ENCODE assay signal across 18 cellular contexts in the genomic region with DNA sequence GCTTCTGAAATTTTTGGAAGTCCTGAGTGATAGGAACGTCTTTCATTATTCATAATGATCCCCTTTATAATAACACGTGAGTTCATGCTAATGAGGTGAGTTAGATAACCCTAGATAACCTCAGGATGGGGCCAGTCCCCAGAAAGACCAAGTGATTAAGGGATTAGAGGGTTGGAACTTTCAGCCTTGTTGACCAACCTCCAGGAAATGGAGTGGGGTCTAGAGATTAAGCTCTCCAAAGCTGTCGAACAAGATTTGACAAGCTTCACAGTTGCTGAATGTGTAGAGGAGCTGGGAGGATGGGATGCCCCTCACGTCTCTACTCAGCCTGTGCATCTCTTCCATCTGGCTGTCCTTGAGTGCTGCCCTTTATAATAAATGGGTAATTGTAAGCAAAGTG.
DNase-seq lines count a peak whose midpoint lies in the region; TF ChIP-seq lines count a peak whose summit lies in the region.
"Had no signal": no experiment of that assay in that cellular context is flagged by ENCODE, and none has a peak within 500 bp of the region (broad histone marks: within the 10 kb centered on the region; RNA-seq: fewer than 3 reads in every experiment).

No MANE protein-coding gene starts in this region.

- no peaks in the 10 kb centered on the region for H3F3A ChIP-seq in neural progenitor cell (ENCODE audit: low read depth)

- peaks cover 4% of the 10 kb centered on the region for H3K4me1 Mint-ChIP-seq in neural progenitor cell

- H3K9me3 ChIP-seq in WERI-Rb-1 (ENCODE audit: severe bottlenecking) (no peaks in the 10 kb centered on the region), neural progenitor cell (ENCODE audit: low read depth) (no peaks in the 10 kb centered on the region)
- H3K9me3 ChIP-seq: BE2C had no signal

- H3K27ac ChIP-seq in WERI-Rb-1, result no peak overlapping the region
- H3K27ac ChIP-seq in neural progenitor cell, result no peak overlapping the region

- H3K79me2 ChIP-seq in neural progenitor cell (ENCODE audit: low read depth), result no peaks in the 10 kb centered on the region

- H3K27me3 Mint-ChIP-seq in neural progenitor cell (ENCODE audit: insufficient read depth, low read depth), result no peaks in the 10 kb centered on the region
- H3K27me3 Mint-ChIP-seq: CD8-positive, alpha-beta memory T cell had no signal

- DNase-seq in NCI-H524 (lab: John Stamatoyannopoulos, UW) (peak; percentile 42 to 72), NCI-H82 (lab: John Stamatoyannopoulos, UW) (peak; percentile 98), WERI-Rb-1 (peak; percentile 60), neural progenitor cell (ENCODE audit: low spot score) (peak; percentile 14), foreskin melanocyte (no peak)
- no peak for DNase-seq in central memory CD4-positive, alpha-beta T cell
- DNase-seq: ACHN; BE2C; C1 segment of cervical spinal cord; CD4-positive, CD25-positive, alpha-beta regulatory T cell; CD8-positive, alpha-beta memory T cell; COR-L47; DMS 273 treated with DMSO at 0.1 percent for 48 hours; DMS53; DND-41; EL; H9 had no signal

- H3K4me3 ChIP-seq in WERI-Rb-1 (ENCODE audit: low read depth, low read length) (no peak overlapping the region), neural progenitor cell (no peak overlapping the region)
- H3K4me3 ChIP-seq: GM12878 had no signal

- H3K27me3 ChIP-seq in WERI-Rb-1 (ENCODE audit: insufficient read depth, low read depth, severe bottlenecking) (no peaks in the 10 kb centered on the region), neural progenitor cell (no peaks in the 10 kb centered on the region)
- H3K27me3 ChIP-seq: BE2C had no signal

- no peaks in the 10 kb centered on the region for H3K36me3 Mint-ChIP-seq in neural progenitor cell
- H3K36me3 Mint-ChIP-seq: CD4-positive, CD25-positive, alpha-beta regulatory T cell had no signal

- no peak overlapping the region for H3K27ac Mint-ChIP-seq in neural progenitor cell
- H3K27ac Mint-ChIP-seq: CD4-positive, CD25-positive, alpha-beta regulatory T cell; CD8-positive, alpha-beta memory T cell; H9 had no signal

- no peak overlapping the region for H3K9ac ChIP-seq in neural progenitor cell

- no peaks in the 10 kb centered on the region for H3K9me3 Mint-ChIP-seq in neural progenitor cell
- H3K9me3 Mint-ChIP-seq: CD4-positive, CD25-positive, alpha-beta regulatory T cell; H9 had no signal

- no peaks in the 10 kb centered on the region for H4K20me1 ChIP-seq in neural progenitor cell (ENCODE audit: low read depth)

- H3K4me2 ChIP-seq in neural progenitor cell, result no peak overlapping the region

- TF ChIP-seq CTCF in WERI-Rb-1 (IDR thresholded peaks at IDR 0.05; ENCODE audit: low read depth, low read length) (no peak), neural progenitor cell (IDR thresholded peaks at IDR 0.05) (no peak)

- H2AFZ ChIP-seq in neural progenitor cell (replicated peaks), result no peak overlapping the region

- H3K4me1 ChIP-seq in neural progenitor cell, result no peaks in the 10 kb centered on the region
- H3K4me1 ChIP-seq: BE2C had no signal

- H3K36me3 ChIP-seq in WERI-Rb-1 (no peaks in the 10 kb centered on the region), neural progenitor cell (no peaks in the 10 kb centered on the region)
- H3K36me3 ChIP-seq: BE2C had no signal

- H3K4me3 Mint-ChIP-seq in neural progenitor cell, result no peak overlapping the region
- H3K4me3 Mint-ChIP-seq: CD4-positive, CD25-positive, alpha-beta regulatory T cell; CD8-positive, alpha-beta memory T cell; H9 had no signal

Comparison
In these comparisons a context has a peak if more than half of its experiments do, and no peak if none do; other contexts are left out.
1. DNase-seq: peak in NCI-H524 (2 of 2), NCI-H82 (single experiment), WERI-Rb-1 (single experiment) and neural progenitor cell (single experiment); none in foreskin melanocyte (single experiment) and central memory CD4-positive, alpha-beta T cell (single experiment).